16 cellular contexts compared by ENCODE assay signal in genomic region chr15:37877851-37878577, GRCh38. TPM values are rescaled to one million over a fixed set of nuclear protein-coding genes. Genes with fewer than 3 reads are reported as not detected.
DNase-seq lines count a peak whose midpoint lies in the region; ATAC-seq and TF ChIP-seq lines count a peak whose summit lies in the region.
"Had no signal": no experiment of that assay in that cellular context is flagged by ENCODE, and none has a peak within 500 bp of the region (broad histone marks: within the 10 kb centered on the region; RNA-seq: fewer than 3 reads in every experiment).

No MANE protein-coding gene starts in this region.

- H3K9me3 Mint-ChIP-seq in mesothelial cell of epicardium = no peaks in the 10 kb centered on the region
- H3K9me3 Mint-ChIP-seq in activated naive CD4-positive, alpha-beta T cell treated with anti-CD3 and anti-CD28 coated beads, Interleukin-2, amount 50 U/mL, for 72 hours = no peaks in the 10 kb centered on the region
- H3K9me3 Mint-ChIP-seq: activated T-cell treated with anti-CD3 and anti-CD28 coated beads, Interleukin-2, amount 50 U/mL, for 24 hours; CD4-positive, alpha-beta memory T cell had no signal

- H3K4me1 Mint-ChIP-seq in mesothelial cell of epicardium = peaks cover 55% of the 10 kb centered on the region
- H3K4me1 Mint-ChIP-seq: CD4-positive, alpha-beta memory T cell had no signal

- H3K4me3 Mint-ChIP-seq in mesothelial cell of epicardium = no peak overlapping the region
- H3K4me3 Mint-ChIP-seq: activated T-cell treated with anti-CD3 and anti-CD28 coated beads, Interleukin-2, amount 50 U/mL, for 24 hours; CD4-positive, alpha-beta memory T cell had no signal

- TF ChIP-seq CTCF in cardiac fibroblast (IDR thresholded peaks at IDR 0.05; ENCODE audit: low read depth, low read length) (no peak), mesothelial cell of epicardium (IDR thresholded peaks at IDR 0.05; ENCODE audit: unreplicated experiment) (no peak)

- DNase-seq in AG20443 (ENCODE audit: low spot score) (peak; percentile 20), NCI-H1930 (lab: John Stamatoyannopoulos, UW) (peak; percentile 7 to 16), cardiac fibroblast (ENCODE audit: low read depth in 2 of 2) (peak; percentile 76 to 91), mesothelial cell of epicardium (ENCODE audit: low spot score in 2 of 2, unreplicated experiment in 2 of 2) (no peak), GM19240 (ENCODE audit: insufficient read length, low spot score) (no peak), NCI-H774 (lab: John Stamatoyannopoulos, UW) (no peak), COLO829 (ENCODE audit: low spot score) (no peak)
- no peak for DNase-seq in activated naive CD4-positive, alpha-beta T cell treated with anti-CD3 and anti-CD28 coated beads, Interleukin-2, amount 50 U/mL, for 72 hours (ENCODE audit: low spot score in 2 of 2)
- DNase-seq: activated CD4-positive, alpha-beta T cell treated with anti-CD3 and anti-CD28 coated beads for 1 hour; activated T-cell treated with anti-CD3 and anti-CD28 coated beads, Interleukin-2, amount 50 U/mL, for 24 hours; CD4-positive, alpha-beta memory T cell; left lung; NCI-H1436 treated with DMSO at 0.1 percent for 48 hours; NK-92 treated with Interleukin-12 subunit alpha and Interleukin-12 subunit beta, amount 100 ng/mL, for 24 hours; nucleus accumbens had no signal

- ATAC-seq in activated naive CD4-positive, alpha-beta T cell treated with anti-CD3 and anti-CD28 coated beads, Interleukin-2, amount 50 U/mL, for 72 hours = no peak
- ATAC-seq: gastroesophageal sphincter, left lung had no signal

- no peaks in the 10 kb centered on the region for H3K36me3 Mint-ChIP-seq in mesothelial cell of epicardium
- no peaks in the 10 kb centered on the region for H3K36me3 Mint-ChIP-seq in activated naive CD4-positive, alpha-beta T cell treated with anti-CD3 and anti-CD28 coated beads, Interleukin-2, amount 50 U/mL, for 72 hours
- H3K36me3 Mint-ChIP-seq: CD4-positive, alpha-beta memory T cell had no signal

- H3K4me3 ChIP-seq in cardiac fibroblast (replicated peaks in 1 of 2; ENCODE audit: low read depth in 2 of 2, low read length in 2 of 2) = no peak overlapping the region
- H3K4me3 ChIP-seq: gastroesophageal sphincter, left lung had no signal

- no peaks in the 10 kb centered on the region for H3K27me3 Mint-ChIP-seq in mesothelial cell of epicardium (ENCODE audit: low read depth)

- peak overlapping the region; percentile 91 for H3K27ac Mint-ChIP-seq in mesothelial cell of epicardium
- H3K27ac Mint-ChIP-seq in activated naive CD4-positive, alpha-beta T cell treated with anti-CD3 and anti-CD28 coated beads, Interleukin-2, amount 50 U/mL, for 72 hours = no peak overlapping the region
- H3K27ac Mint-ChIP-seq: activated T-cell treated with anti-CD3 and anti-CD28 coated beads, Interleukin-2, amount 50 U/mL, for 24 hours; CD4-positive, alpha-beta memory T cell had no signal

RNA-seq across cellular contexts. Expression of gene TMCO5A, which starts 56.4 kb away (rescaled TPM):
- total RNA-seq in mesothelial cell of epicardium = not detected in 3 replicates
- not detected for total RNA-seq in activated naive CD4-positive, alpha-beta T cell treated with anti-CD3 and anti-CD28 coated beads, Interleukin-2, amount 50 U/mL, for 72 hours
- total RNA-seq: CD4-positive, alpha-beta memory T cell; gastroesophageal sphincter; left lung had no signal

Comparison
In these comparisons a context has a peak if more than half of its experiments do, and no peak if none do; other contexts are left out.
1. DNase-seq: peak in AG20443 (single experiment), NCI-H1930 (2 of 2) and cardiac fibroblast (2 of 2); none in mesothelial cell of epicardium (0 of 2), GM19240 (single experiment), activated naive CD4-positive, alpha-beta T cell treated with anti-CD3 and anti-CD28 coated beads, Interleukin-2, amount 50 U/mL, for 72 hours (0 of 2), NCI-H774 (single experiment) and COLO829 (single experiment).